ENCODE assay signal across 8 cellular contexts in genomic region chr4:17324431-17324830, GRCh38.
DNase-seq lines count a peak whose midpoint lies in the region; ATAC-seq and TF ChIP-seq lines count a peak whose summit lies in the region.

No MANE protein-coding gene starts in this region.

- H3K36me3 ChIP-seq in breast epithelium, result no peaks in the 10 kb centered on the region

- no peak for TF ChIP-seq POLR2A in breast epithelium (IDR thresholded peaks at IDR 0.05)

- peak; percentile 13 for DNase-seq in DMS114 treated with DMSO at 0.1 percent for 48 hours (lab: John Stamatoyannopoulos, UW; ENCODE audit: unreplicated experiment)
- peak; percentile 20 for DNase-seq in HK-2 (ENCODE audit: unreplicated experiment)
- peak; percentile 24 for DNase-seq in T-helper 9 cell
- no peak for DNase-seq in breast epithelium (ENCODE audit: low spot score in 2 of 2)
- DNase-seq in left kidney (ENCODE audit: low read depth, low spot score), result peak; percentile 81
- DNase-seq in stimulated activated CD8-positive, alpha-beta memory T cell treated with anti-CD3 and anti-CD28 coated beads, Interleukin-2, amount 100 ng/mL, for 1 hour (ENCODE audit: low read depth in 2 of 2), result peak; percentile 6 to 24

- H3K27ac ChIP-seq in breast epithelium, result no peak overlapping the region

- H3K4me1 ChIP-seq in breast epithelium, result no peaks in the 10 kb centered on the region

- peak overlapping the region in 1 of 3 donors; percentile 5 for H3K4me3 ChIP-seq in breast epithelium

- ATAC-seq in GM19023 (IDR thresholded peaks at IDR 0.05; ENCODE audit: unreplicated experiment) (no peak), GM18498 (IDR thresholded peaks at IDR 0.05; ENCODE audit: unreplicated experiment) (no peak)

- peak; percentile 17 to 61 (median 35) for TF ChIP-seq CTCF in breast epithelium (IDR thresholded peaks at IDR 0.05)

- H3K9me3 ChIP-seq in breast epithelium, result no peaks in the 10 kb centered on the region

- intact Hi-C loops in breast epithelium (cut with DNase I; ENCODE audit: low total_unique reads), result no loop called here

- no peaks in the 10 kb centered on the region for H3K27me3 ChIP-seq in breast epithelium

Comparison
In these comparisons a context has a peak if more than half of its experiments do, and no peak if none do; other contexts are left out.
1. DNase-seq: peak in DMS114 treated with DMSO at 0.1 percent for 48 hours (single experiment), HK-2 (single experiment), T-helper 9 cell (single experiment), left kidney (single experiment) and stimulated activated CD8-positive, alpha-beta memory T cell treated with anti-CD3 and anti-CD28 coated beads, Interleukin-2, amount 100 ng/mL, for 1 hour (2 of 2); none in breast epithelium (0 of 2).